In the genomic region with DNA sequence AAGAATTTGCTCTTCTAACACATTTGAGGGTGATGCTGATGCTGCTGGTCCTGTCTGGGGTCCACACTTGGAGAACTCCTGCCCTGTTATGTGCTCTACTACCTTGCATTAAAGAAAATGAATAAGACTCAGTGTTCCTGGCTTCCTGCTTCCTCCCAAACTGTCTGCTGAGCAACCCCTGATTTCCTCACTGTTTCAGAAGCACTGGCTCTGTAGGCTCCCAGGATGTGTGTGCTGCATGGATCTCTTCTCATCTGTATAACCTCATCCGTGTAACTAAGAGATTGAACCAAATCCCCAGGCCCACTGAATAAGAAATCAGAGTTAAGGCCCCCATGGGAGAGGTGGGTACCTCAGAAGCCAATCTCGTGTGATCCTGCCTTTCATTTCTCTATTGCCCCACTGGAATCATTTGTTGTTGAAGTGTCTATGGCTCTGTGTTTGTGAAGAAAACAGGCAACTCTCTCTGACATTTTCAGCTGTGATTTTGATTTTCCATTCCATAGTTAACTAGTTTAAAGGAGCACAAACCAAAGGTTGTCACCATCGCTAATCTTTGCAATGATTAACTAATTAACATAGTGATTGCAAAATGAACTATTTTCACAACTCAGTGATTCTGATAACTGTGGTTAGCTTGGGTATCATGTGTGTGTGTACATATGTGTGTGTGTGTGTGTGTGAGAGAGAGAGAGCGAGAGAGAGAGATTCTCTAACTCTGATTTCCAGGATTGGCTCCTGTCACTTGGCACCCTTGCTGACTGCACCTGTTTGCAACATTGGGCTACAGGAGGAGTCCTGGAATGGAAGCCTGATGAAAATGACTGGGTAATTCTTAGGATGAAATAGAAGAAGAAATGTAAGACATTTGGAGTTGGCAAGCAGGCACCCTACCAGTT, we compare ENCODE assay signal across 17 cellular contexts.
"Had no signal": no experiment of that assay in that cellular context is flagged by ENCODE, and none has a peak within 500 bp of the region (broad histone marks: within the 10 kb centered on the region; RNA-seq: fewer than 3 reads in every experiment).

No MANE protein-coding gene starts in this region.

- H3K9me3 Mint-ChIP-seq: central memory CD8-positive, alpha-beta T cell; effector memory CD8-positive, alpha-beta T cell; WTC11 had no signal

- H3K9ac ChIP-seq: SK-N-SH had no signal

- H3K4me3 Mint-ChIP-seq: activated CD4-positive, alpha-beta T cell treated with anti-CD3 and anti-CD28 coated beads, Interleukin-2, amount 10 ng/mL, durations not matched to agents 24 days and 14 days; activated naive CD4-positive, alpha-beta T cell treated with anti-CD3 and anti-CD28 coated beads for 36 hours; activated T-helper 17 cell treated with anti-CD3 and anti-CD28 coated beads, Interleukin-2, amount 50 U/mL, for 72 hours; brain; central memory CD8-positive, alpha-beta T cell; effector memory CD8-positive, alpha-beta T cell; nephron progenitor cell; stimulated activated effector memory CD8-positive, alpha-beta T cell treated with anti-CD3 and anti-CD28 coated beads, Interleukin-12 subunit alpha, Interleukin-12 subunit beta, amount 100 ng/mL, for 72 hours; WTC11 had no signal

- H3K27ac ChIP-seq: epithelial cell of prostate, tibial nerve had no signal

- H3K4me3 ChIP-seq: mucosa of descending colon, tibial nerve had no signal

- DNase-seq: activated CD4-positive, alpha-beta T cell treated with anti-CD3 and anti-CD28 coated beads, Interleukin-2, amount 10 ng/mL, durations not matched to agents 24 days and 14 days; activated naive CD4-positive, alpha-beta T cell treated with anti-CD3 and anti-CD28 coated beads for 36 hours; amniotic stem cell; effector memory CD8-positive, alpha-beta T cell; hippocampal formation; left colon; mammary epithelial cell; mucosa of descending colon; nephron progenitor cell; SK-N-SH had no signal

- H3K36me3 ChIP-seq: tibial nerve had no signal

- H3K9me3 ChIP-seq: mucosa of descending colon, SK-N-SH had no signal

- H3K4me1 Mint-ChIP-seq: activated T-helper 17 cell treated with anti-CD3 and anti-CD28 coated beads, Interleukin-2, amount 50 U/mL, for 72 hours; brain; central memory CD8-positive, alpha-beta T cell; nephron progenitor cell; stimulated activated effector memory CD8-positive, alpha-beta T cell treated with anti-CD3 and anti-CD28 coated beads, Interleukin-12 subunit alpha, Interleukin-12 subunit beta, amount 100 ng/mL, for 72 hours had no signal

- H3K36me3 Mint-ChIP-seq: brain; stimulated activated effector memory CD8-positive, alpha-beta T cell treated with anti-CD3 and anti-CD28 coated beads, Interleukin-12 subunit alpha, Interleukin-12 subunit beta, amount 100 ng/mL, for 72 hours; WTC11 had no signal

- H3K27me3 ChIP-seq: tibial nerve had no signal

- H3K27me3 Mint-ChIP-seq: activated CD4-positive, alpha-beta T cell treated with anti-CD3 and anti-CD28 coated beads, Interleukin-2, amount 10 ng/mL, durations not matched to agents 24 days and 14 days; activated T-helper 17 cell treated with anti-CD3 and anti-CD28 coated beads, Interleukin-2, amount 50 U/mL, for 72 hours; brain; central memory CD8-positive, alpha-beta T cell; effector memory CD8-positive, alpha-beta T cell had no signal

- ATAC-seq: activated T-helper 17 cell treated with anti-CD3 and anti-CD28 coated beads, Interleukin-2, amount 50 U/mL, for 72 hours; effector memory CD8-positive, alpha-beta T cell; left colon; mucosa of descending colon; stimulated activated effector memory CD8-positive, alpha-beta T cell treated with anti-CD3 and anti-CD28 coated beads, Interleukin-12 subunit alpha, Interleukin-12 subunit beta, amount 100 ng/mL, for 72 hours; WTC11 had no signal

- H3K27ac Mint-ChIP-seq: activated CD4-positive, alpha-beta T cell treated with anti-CD3 and anti-CD28 coated beads, Interleukin-2, amount 10 ng/mL, durations not matched to agents 24 days and 14 days; activated naive CD4-positive, alpha-beta T cell treated with anti-CD3 and anti-CD28 coated beads for 36 hours; activated T-helper 17 cell treated with anti-CD3 and anti-CD28 coated beads, Interleukin-2, amount 50 U/mL, for 72 hours; brain; effector memory CD8-positive, alpha-beta T cell; nephron progenitor cell; stimulated activated effector memory CD8-positive, alpha-beta T cell treated with anti-CD3 and anti-CD28 coated beads, Interleukin-12 subunit alpha, Interleukin-12 subunit beta, amount 100 ng/mL, for 72 hours; WTC11 had no signal

- H3K4me1 ChIP-seq: tibial nerve had no signal

- H3K4me2 ChIP-seq: SK-N-SH had no signal
